Comparison of ENCODE assay signal across 15 cellular contexts in the genomic region with DNA sequence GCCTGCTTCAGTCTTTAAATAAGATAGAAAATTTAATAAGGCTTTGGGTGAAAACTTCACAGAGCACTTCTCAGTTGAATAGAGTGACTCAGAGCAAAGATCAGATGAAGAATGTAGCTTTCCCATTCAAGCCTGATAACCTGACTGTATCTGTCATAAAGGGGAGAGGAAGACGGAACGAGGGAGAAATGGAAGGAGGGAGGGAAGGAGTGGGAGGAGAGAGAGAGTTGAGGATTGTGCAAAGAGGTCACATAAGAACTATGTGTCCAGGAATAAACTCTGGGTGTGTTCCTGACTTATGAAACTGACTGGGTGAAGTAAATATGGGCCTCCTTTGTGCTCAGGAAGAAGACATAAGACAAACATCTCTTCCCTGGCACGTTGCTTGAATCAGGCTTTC.
DNase-seq lines count a peak whose midpoint lies in the region; ATAC-seq and TF ChIP-seq lines count a peak whose summit lies in the region.
"Had no signal": no experiment of that assay in that cellular context is flagged by ENCODE, and none has a peak within 500 bp of the region (broad histone marks: within the 10 kb centered on the region; RNA-seq: fewer than 3 reads in every experiment).

No MANE protein-coding gene starts in this region.

- H3K4me1 ChIP-seq in SK-N-SH (ENCODE audit: control insufficient read depth in 1 of 2, insufficient read depth in 2 of 2, low read depth in 1 of 2, low read length in 1 of 2) (no peaks in the 10 kb centered on the region), H9 (ENCODE audit: insufficient read depth, low read length) (no peaks in the 10 kb centered on the region)
- H3K4me1 ChIP-seq: colonic mucosa had no signal

- no peak overlapping the region for H3K4me3 Mint-ChIP-seq in H9
- H3K4me3 Mint-ChIP-seq: activated B cell treated with CpG ODN at 0.5 μM for 24 hours, CD14-positive monocyte had no signal

- no peak overlapping the region for H3K27ac Mint-ChIP-seq in H9
- H3K27ac Mint-ChIP-seq: activated B cell treated with CpG ODN at 0.5 μM for 24 hours, CD14-positive monocyte had no signal

- DNase-seq in ELR (ENCODE audit: low read depth) (peak; percentile 4), SK-N-SH (no peak), fibroblast of pulmonary artery (ENCODE audit: low read depth) (peak; percentile 77), sciatic nerve (ENCODE audit: low spot score) (no peak), H9 (no peak), anterior cingulate cortex (lab: John Stamatoyannopoulos, UW) (no peak)
- DNase-seq: activated B cell treated with CpG ODN at 0.5 μM for 24 hours, amniotic stem cell, colonic mucosa, heart right ventricle, NCI-H2171 treated with DMSO at 0.1 percent for 48 hours, occipital lobe had no signal

- TF ChIP-seq CTCF in SK-N-SH (IDR thresholded peaks at IDR 0.05) (no peak), fibroblast of pulmonary artery (IDR thresholded peaks at IDR 0.05; ENCODE audit: low read length, missing control alignments) (no peak), H9 (conservative IDR thresholded peaks at IDR 0.05) (no peak)

- H4K20me1 ChIP-seq in SK-N-SH (ENCODE audit: insufficient read depth): no peaks in the 10 kb centered on the region
- H4K20me1 ChIP-seq in H9 (ENCODE audit: control insufficient read depth, insufficient read depth, insufficient read length): no peaks in the 10 kb centered on the region

- no peaks in the 10 kb centered on the region for H3K9me2 ChIP-seq in SK-N-SH

- ATAC-seq in sciatic nerve (peak; percentile 97), HG03039 (IDR thresholded peaks at IDR 0.05; ENCODE audit: unreplicated experiment) (no peak), GM19035 (IDR thresholded peaks at IDR 0.05; ENCODE audit: unreplicated experiment) (no peak)

- peaks cover 0 to 1% (median 0%) of the 10 kb centered on the region in 3 experiments; a peak in 2 of 7 replicates for H3K36me3 Mint-ChIP-seq in H9 (ENCODE audit: insufficient read depth in 1 of 3, low read depth in 3 of 3)
- H3K36me3 Mint-ChIP-seq: CD14-positive monocyte had no signal

- H2BK12ac ChIP-seq in H9 (ENCODE audit: insufficient read length, low read depth, low read length): no peak overlapping the region

- no peak overlapping the region for H4K8ac ChIP-seq in H9 (replicated peaks; ENCODE audit: insufficient read length, low read depth, low read length)

- no peak overlapping the region for H2AK5ac ChIP-seq in H9 (ENCODE audit: insufficient read length, low read length)

- no peak overlapping the region for H4K91ac ChIP-seq in H9 (ENCODE audit: insufficient read length, low read depth, low read length)

- no peak overlapping the region for H3K18ac ChIP-seq in H9 (ENCODE audit: insufficient read length, low read depth, low read length)

- H3K56ac ChIP-seq in H9 (ENCODE audit: insufficient read length, low read depth, low read length): no peak overlapping the region

- no peaks in the 10 kb centered on the region for H3K9me3 Mint-ChIP-seq in H9

- intact Hi-C loops in sciatic nerve (cut with DNase I): loop anchor here (10.0 kb wide), 1 partner anchor 1027 kb away; no protein-coding TSS in a partner anchor

- no peaks in the 10 kb centered on the region for H3K23me2 ChIP-seq in H9 (ENCODE audit: insufficient read length, low read depth, low read length, poor library complexity, severe bottlenecking)

- no peak overlapping the region for H2BK5ac ChIP-seq in H9 (ENCODE audit: insufficient read length, low read length)

- H3K4me2 ChIP-seq in SK-N-SH: no peak overlapping the region
- H3K4me2 ChIP-seq in H9 (ENCODE audit: insufficient read depth, insufficient read length, low read length): no peak overlapping the region

- no peak overlapping the region for H2BK20ac ChIP-seq in H9 (ENCODE audit: low read depth, low read length, poor library complexity, severe bottlenecking)

- H3K27me3 Mint-ChIP-seq in H9 (ENCODE audit: low read depth): no peaks in the 10 kb centered on the region
- H3K27me3 Mint-ChIP-seq: activated B cell treated with CpG ODN at 0.5 μM for 24 hours had no signal

- H3T11ph ChIP-seq in H9 (ENCODE audit: low read length): no peak overlapping the region

- 57% methylated on average over 3 of the region's 3 CpGs for WGBS in SK-N-SH (ENCODE audit: low lambda C conversion rate)
- WGBS in H9 (ENCODE audit: extremely low coverage, insufficient read length, low lambda C conversion rate): 100% methylated on average over 2 of the region's 3 CpGs

- H3K23ac ChIP-seq in H9 (ENCODE audit: insufficient read length, low read depth, low read length): no peak overlapping the region

- H2AFZ ChIP-seq in SK-N-SH (ENCODE audit: low read depth): 0 out of 2 replicates have a peak overlapping the region, but pooled peaks have one; percentile 0
- no peak overlapping the region for H2AFZ ChIP-seq in H9 (ENCODE audit: low read length)

- H3K4me1 Mint-ChIP-seq in H9: no peaks in the 10 kb centered on the region
- H3K4me1 Mint-ChIP-seq: activated B cell treated with CpG ODN at 0.5 μM for 24 hours, CD14-positive monocyte had no signal

- H3K4me3 ChIP-seq in SK-N-SH (ENCODE audit: low read depth in 2 of 2, low read length in 1 of 2) (no peak overlapping the region), fibroblast of pulmonary artery (replicated peaks; ENCODE audit: low read depth, low read length) (no peak overlapping the region)
- H3K4me3 ChIP-seq: colonic mucosa, heart right ventricle had no signal

- H3K9ac ChIP-seq in SK-N-SH (no peak overlapping the region), H9 (ENCODE audit: extremely low read depth, insufficient read length, low read length) (no peak overlapping the region)

- H3K14ac ChIP-seq in H9 (ENCODE audit: insufficient read depth, low read length): no peak overlapping the region

- H3K27ac ChIP-seq in SK-N-SH (ENCODE audit: low read depth in 2 of 2, low read length in 1 of 2): no peak overlapping the region
- no peak overlapping the region for H3K27ac ChIP-seq in H9 (ENCODE audit: insufficient read length, low read depth, low read length)
- H3K27ac ChIP-seq: colonic mucosa, heart right ventricle had no signal

- no peak overlapping the region for H2BK120ac ChIP-seq in H9 (ENCODE audit: low read depth, low read length, poor library complexity, severe bottlenecking)

- CTCF ChIA-PET in SK-N-SH (lab: Yijun Ruan, JAX): no interaction called here

- TF ChIP-seq EP300 in SK-N-SH (IDR thresholded peaks at IDR 0.05; ENCODE audit: borderline replicate concordance in 1 of 2, low read depth in 1 of 2, low read length in 1 of 2): no peak

- POLR2A ChIA-PET in SK-N-SH (lab: Yijun Ruan, JAX): no interaction called here

- H2BK15ac ChIP-seq in H9 (ENCODE audit: low read depth, low read length): no peak overlapping the region

- TF ChIP-seq RAD21 in SK-N-SH (IDR thresholded peaks at IDR 0.05; ENCODE audit: low read length): no peak

- H3K9me3 ChIP-seq in SK-N-SH (no peaks in the 10 kb centered on the region), H9 (ENCODE audit: control insufficient read depth, low read depth, low read length) (no peaks in the 10 kb centered on the region)
- H3K9me3 ChIP-seq: colonic mucosa had no signal

- no peak overlapping the region for H4K5ac ChIP-seq in H9 (ENCODE audit: insufficient read length, low read depth, low read length)

- H3K27me3 ChIP-seq in SK-N-SH (ENCODE audit: insufficient read depth) (no peaks in the 10 kb centered on the region), H9 (ENCODE audit: insufficient read depth, low read length) (no peaks in the 10 kb centered on the region)
- H3K27me3 ChIP-seq: colonic mucosa, heart right ventricle had no signal

- H3K4ac ChIP-seq in H9 (ENCODE audit: low read depth, low read length): no peak overlapping the region

- no peaks in the 10 kb centered on the region for H3K79me1 ChIP-seq in H9 (ENCODE audit: insufficient read depth, low read depth, low read length, poor library complexity, severe bottlenecking)

- H3K79me2 ChIP-seq in SK-N-SH (ENCODE audit: insufficient read depth): no peaks in the 10 kb centered on the region
- no peaks in the 10 kb centered on the region for H3K79me2 ChIP-seq in H9 (ENCODE audit: insufficient read depth, low read length)

- H3F3A ChIP-seq in SK-N-SH (replicated peaks; ENCODE audit: insufficient read depth): no peaks in the 10 kb centered on the region

- no peaks in the 10 kb centered on the region for H3K36me3 ChIP-seq in SK-N-SH (replicated peaks in 1 of 2; ENCODE audit: control insufficient read depth in 1 of 2, insufficient read depth in 2 of 2, low read length in 1 of 2)
- H3K36me3 ChIP-seq: colonic mucosa, heart right ventricle had no signal

TF ChIP-seq in SK-N-SH, 30 proteins besides CTCF, POLR2A, EP300 and RAD21:
- no peak for TF ChIP-seq JUND (IDR thresholded peaks at IDR 0.05)
- TF ChIP-seq, protein P1, sequence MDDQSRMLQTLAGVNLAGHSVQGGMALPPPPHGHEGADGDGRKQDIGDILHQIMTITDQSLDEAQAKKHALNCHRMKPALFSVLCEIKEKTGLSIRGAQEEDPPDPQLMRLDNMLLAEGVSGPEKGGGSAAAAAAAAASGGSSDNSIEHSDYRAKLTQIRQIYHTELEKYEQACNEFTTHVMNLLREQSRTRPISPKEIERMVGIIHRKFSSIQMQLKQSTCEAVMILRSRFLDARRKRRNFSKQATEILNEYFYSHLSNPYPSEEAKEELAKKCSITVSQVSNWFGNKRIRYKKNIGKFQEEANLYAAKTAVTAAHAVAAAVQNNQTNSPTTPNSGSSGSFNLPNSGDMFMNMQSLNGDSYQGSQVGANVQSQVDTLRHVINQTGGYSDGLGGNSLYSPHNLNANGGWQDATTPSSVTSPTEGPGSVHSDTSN (IDR thresholded peaks at IDR 0.05): no peak
- no peak for TF ChIP-seq TAF1 (IDR thresholded peaks at IDR 0.05; ENCODE audit: borderline replicate concordance, low read depth, low read length)
- TF ChIP-seq GATA2 (CRISPR knock-in tag; IDR thresholded peaks at IDR 0.05): no peak
- TF ChIP-seq GABPA (IDR thresholded peaks at IDR 0.05; ENCODE audit: low read depth): no peak
- TF ChIP-seq SMC3 (IDR thresholded peaks at IDR 0.05; ENCODE audit: low read depth, low read length): no peak
- TF ChIP-seq NRF1 (IDR thresholded peaks at IDR 0.05; ENCODE audit: low read depth, low read length): no peak
- no peak for TF ChIP-seq CHD2 (IDR thresholded peaks at IDR 0.05; ENCODE audit: low read length, partially characterized antibody)
- no peak for TF ChIP-seq MEF2A (IDR thresholded peaks at IDR 0.05; ENCODE audit: borderline replicate concordance, low read depth)
TF ChIP-seq in SK-N-SH: peak in this region for 0.

Comparison
In these comparisons a context has a peak if more than half of its experiments do, and no peak if none do; other contexts are left out.
1. DNase-seq: peak in ELR (single experiment) and fibroblast of pulmonary artery (single experiment); none in SK-N-SH (single experiment), sciatic nerve (single experiment), H9 (single experiment) and anterior cingulate cortex (0 of 58).